1 cellular context compared by ENCODE assay signal in genomic region chr15:75672111-75672602, GRCh38.
TF ChIP-seq lines count a peak whose summit lies in the region.

No MANE protein-coding gene starts in this region.

TF ChIP-seq in K562, 482 proteins besides CTCF, POLR2A, EP300 and RAD21:
- TF ChIP-seq ZNF316 (IDR thresholded peaks at IDR 0.05), result peak; percentile 52; the same call in 1 of the 2 replicates
- TF ChIP-seq THRA (IDR thresholded peaks at IDR 0.05), result no peak
- no peak for TF ChIP-seq IFI16 (CRISPR knock-in tag; IDR thresholded peaks at IDR 0.05)
- TF ChIP-seq MAFG (tag; conservative IDR thresholded peaks at IDR 0.05), result 0 out of 2 replicates have a peak, but pooled peaks have one; percentile 13
- TF ChIP-seq MAFK (IDR thresholded peaks at IDR 0.05; ENCODE audit: low read length), result peak; percentile 27; the same call in 1 of the 2 replicates
- no peak for TF ChIP-seq TBL1XR1 (IDR thresholded peaks at IDR 0.05; ENCODE audit: low read length in 2 of 2)
